Comparison of ENCODE assay signal across 8 cellular contexts in the genomic region with DNA sequence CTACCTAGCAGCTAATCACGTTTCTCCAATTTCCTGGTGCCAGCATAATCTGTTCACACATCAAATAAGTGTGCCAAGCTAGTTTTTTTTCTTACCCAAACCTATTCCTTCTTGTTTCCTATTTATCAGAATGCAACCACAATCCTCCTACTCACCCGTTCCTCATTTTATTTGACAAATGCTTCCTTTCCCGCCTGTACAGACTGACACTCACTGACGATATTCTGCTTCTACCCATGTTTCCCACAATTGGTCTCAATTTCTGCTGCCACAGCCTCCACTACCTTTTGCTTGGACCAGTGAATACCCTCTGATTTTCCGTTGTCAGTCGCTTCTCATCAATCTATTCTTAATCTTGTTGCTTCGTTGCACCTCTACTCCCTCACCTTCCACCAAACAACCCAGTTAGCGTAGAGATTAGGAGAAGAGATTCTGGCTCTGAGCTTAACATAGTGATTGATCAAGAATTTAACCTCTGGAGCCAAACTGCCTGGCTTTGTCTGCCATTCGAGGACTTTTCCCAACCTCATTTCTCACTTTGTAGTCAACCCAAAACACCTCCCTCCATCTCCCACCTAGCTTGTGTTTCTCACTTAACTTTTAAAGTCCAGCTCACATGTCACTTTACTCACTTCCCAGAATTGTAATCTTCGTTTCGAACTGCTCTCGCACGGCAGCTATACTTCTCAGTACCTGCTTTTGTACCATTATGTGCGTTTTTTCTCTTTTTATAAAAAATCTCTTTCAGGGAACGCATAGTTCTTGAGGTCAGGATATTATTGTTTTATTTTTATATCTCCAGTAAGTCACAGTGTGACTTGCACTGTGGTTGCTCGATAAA. TPM values are rescaled to one million over a fixed set of nuclear protein-coding genes. Genes with fewer than 3 reads are reported as not detected.
DNase-seq lines count a peak whose midpoint lies in the region; ATAC-seq and TF ChIP-seq lines count a peak whose summit lies in the region.

No MANE protein-coding gene starts in this region.

- H3K27ac ChIP-seq in SU-DHL-6 (ENCODE audit: low read depth, low read length) = no peak overlapping the region
- H3K27ac ChIP-seq in esophagus muscularis mucosa (replicated peaks in 1 of 4) = peak overlapping the region in 1 of 4 donors; percentile 83

- no peaks in the 10 kb centered on the region for H3K9me2 ChIP-seq in SU-DHL-6 (replicated peaks; ENCODE audit: insufficient read depth, low read length)

- H3K4me1 ChIP-seq in esophagus muscularis mucosa = peaks cover 7 to 20% (median 17%) of the 10 kb centered on the region in 4 donors

- H3K9me3 ChIP-seq in SU-DHL-6 (ENCODE audit: insufficient read depth, low read length) (no peaks in the 10 kb centered on the region), esophagus muscularis mucosa (no peaks in the 10 kb centered on the region)

- H3K4me3 Mint-ChIP-seq in osteocyte (ENCODE audit: unreplicated experiment) = peak overlapping the region; percentile 84

- peak overlapping the region; percentile 73 for H3K4me3 ChIP-seq in GM06990 (replicated peaks; ENCODE audit: low read depth, low read length)
- H3K4me3 ChIP-seq in SU-DHL-6 (ENCODE audit: insufficient read depth, low read length, poor library complexity, severe bottlenecking) = peak overlapping the region; percentile 90
- H3K4me3 ChIP-seq in esophagus muscularis mucosa = peak overlapping the region; percentile 75 to 85 (median 82)

- no peak for TF ChIP-seq CTCF in GM06990 (IDR thresholded peaks at IDR 0.05; ENCODE audit: insufficient read depth, low read length, poor library complexity, severe bottlenecking)
- no peak for TF ChIP-seq CTCF in SU-DHL-6 (IDR thresholded peaks at IDR 0.05; ENCODE audit: insufficient read depth, low read length, poor library complexity, severe bottlenecking)
- TF ChIP-seq CTCF in esophagus muscularis mucosa (IDR thresholded peaks at IDR 0.05) = no peak
- no peak for TF ChIP-seq CTCF in osteocyte (IDR thresholded peaks at IDR 0.05)

- WGBS in esophagus muscularis mucosa = 5% methylated on average over 16 of the region's 16 CpGs

- H4K20me1 ChIP-seq in SU-DHL-6 (ENCODE audit: low read depth, low read length) = 0 out of 2 replicates have a peak, but pooled peaks cover 9% of the 10 kb centered on the region

- no peaks in the 10 kb centered on the region for H3K36me3 Mint-ChIP-seq in osteocyte (ENCODE audit: unreplicated experiment)

- peak overlapping the region; percentile 71 for H3K27ac Mint-ChIP-seq in osteocyte (ENCODE audit: unreplicated experiment)

- no peaks in the 10 kb centered on the region for H3K9me3 Mint-ChIP-seq in osteocyte (ENCODE audit: unreplicated experiment)

- H2AFZ ChIP-seq in SU-DHL-6 (ENCODE audit: low read depth, low read length, severe bottlenecking) = peak overlapping the region; percentile 99

- H3K79me2 ChIP-seq in SU-DHL-6 (ENCODE audit: insufficient read depth, low read length) = peaks cover 28% of the 10 kb centered on the region

- no peak for TF ChIP-seq POLR2A in esophagus muscularis mucosa (IDR thresholded peaks at IDR 0.05; ENCODE audit: low read depth)

- peaks cover 23% of the 10 kb centered on the region for H3K27me3 Mint-ChIP-seq in osteocyte (ENCODE audit: unreplicated experiment)

- no peaks in the 10 kb centered on the region for H3K27me3 ChIP-seq in GM06990 (replicated peaks; ENCODE audit: control insufficient read depth, insufficient read depth, low read length)
- no peaks in the 10 kb centered on the region for H3K27me3 ChIP-seq in SU-DHL-6 (ENCODE audit: low read length)
- H3K27me3 ChIP-seq in esophagus muscularis mucosa = peaks cover 0 to 26% (median 0%) of the 10 kb centered on the region in 4 donors

- peak overlapping the region; percentile 86 for H3K4me2 ChIP-seq in SU-DHL-6 (ENCODE audit: low read depth, low read length, poor library complexity, severe bottlenecking)

- H3K36me3 ChIP-seq in GM06990 (ENCODE audit: control insufficient read depth, insufficient read depth, low read length) (no peaks in the 10 kb centered on the region), SU-DHL-6 (ENCODE audit: low read length) (no peaks in the 10 kb centered on the region), esophagus muscularis mucosa (no peaks in the 10 kb centered on the region)

- no peaks in the 10 kb centered on the region for H3F3A ChIP-seq in SU-DHL-6 (ENCODE audit: insufficient read depth)

- DNase-seq in GM06990 (ENCODE audit: extremely low read depth, insufficient read length) (no peak), esophagus muscularis mucosa (ENCODE audit: extremely low spot score) (no peak), osteocyte (ENCODE audit: extremely low spot score, unreplicated experiment) (no peak), NCI-H1048 (lab: John Stamatoyannopoulos, UW) (no peak), NCI-H1417 treated with DMSO at 0.1 percent for 48 hours (lab: John Stamatoyannopoulos, UW) (no peak)

- intact Hi-C loops in esophagus muscularis mucosa (cut with DNase I) = no loop called here

- H3K4me1 Mint-ChIP-seq in osteocyte (ENCODE audit: unreplicated experiment) = peaks cover 18% of the 10 kb centered on the region

- ATAC-seq in GM19452 (IDR thresholded peaks at IDR 0.05; ENCODE audit: unreplicated experiment) = peak; percentile 28
- ATAC-seq in HG03442 (IDR thresholded peaks at IDR 0.05; ENCODE audit: unreplicated experiment) = peak; percentile 21

- H3K9ac ChIP-seq in SU-DHL-6 (ENCODE audit: low read length) = peak overlapping the region; percentile 61

- TF ChIP-seq EP300 in esophagus muscularis mucosa (IDR thresholded peaks at IDR 0.05) = no peak

RNA-seq across cellular contexts. Expression of a gene that starts 0.7 kb away (rescaled TPM):
- 10 to 100 TPM in 2 of 4 donors, 1 to 10 TPM in 2; 8.0 to 15.1 (median 11.9) TPM for total RNA-seq in esophagus muscularis mucosa
- total RNA-seq in osteocyte = 8.0 and 10.0 TPM in 2 replicates

RNA-seq across cellular contexts. Expression of a gene that starts 31.4 kb away (rescaled TPM):
- total RNA-seq in esophagus muscularis mucosa (not detected), osteocyte (not detected in 2 replicates)
